Comparison of ENCODE assay signal across 17 cellular contexts in genomic region chr5:76999451-76999850, GRCh38. TPM values are rescaled to one million over a fixed set of nuclear protein-coding genes. Genes with fewer than 3 reads are reported as not detected.
DNase-seq lines count a peak whose midpoint lies in the region; ATAC-seq, FAIRE-seq and TF ChIP-seq lines count a peak whose summit lies in the region.
"Had no signal": no experiment of that assay in that cellular context is flagged by ENCODE, and none has a peak within 500 bp of the region (broad histone marks: within the 10 kb centered on the region; RNA-seq: fewer than 3 reads in every experiment).

No MANE protein-coding gene starts in this region.

- peak; percentile 2 for DNase-seq in AG09319 (ENCODE audit: extremely low read depth, low read depth)
- DNase-seq in HTR-8/SVneo (ENCODE audit: insufficient read length, low spot score) = peak; percentile 36
- DNase-seq in astrocyte (ENCODE audit: low read depth) = peak; percentile 86
- DNase-seq in iris pigment epithelial cell (ENCODE audit: low read depth) = peak; percentile 90
- no peak for DNase-seq in WTC11 (ENCODE audit: low spot score)
- DNase-seq in Peyer's patch = no peak
- DNase-seq in posterior vena cava (ENCODE audit: low spot score) = no peak
- DNase-seq: activated CD8-positive, alpha-beta memory T cell treated with anti-CD3 and anti-CD28 coated beads, Interleukin-2, amount 50 U/mL, for 48 hours; amygdala; kidney; nephron progenitor cell; RPMI8226 had no signal

- H3K4me1 Mint-ChIP-seq in astrocyte (ENCODE audit: low read depth, unreplicated experiment) (peaks cover 18% of the 10 kb centered on the region), WTC11 (no peaks in the 10 kb centered on the region)
- H3K4me1 Mint-ChIP-seq: nephron progenitor cell had no signal

- no peak for ATAC-seq in WTC11
- ATAC-seq in GM18858 (IDR thresholded peaks at IDR 0.05; ENCODE audit: unreplicated experiment) = no peak

- no peaks in the 10 kb centered on the region for H3K36me3 ChIP-seq in astrocyte (ENCODE audit: insufficient read depth, low read length)
- no peaks in the 10 kb centered on the region for H3K36me3 ChIP-seq in Peyer's patch
- H3K36me3 ChIP-seq: upper lobe of left lung had no signal

- H3K27me3 Mint-ChIP-seq in astrocyte (ENCODE audit: low read depth, unreplicated experiment) (no peaks in the 10 kb centered on the region), WTC11 (ENCODE audit: low read depth) (no peaks in the 10 kb centered on the region; the same call in none of the 2 replicates)

- H3K27ac ChIP-seq in astrocyte (ENCODE audit: low read depth, low read length) = peak overlapping the region; percentile 24
- no peak overlapping the region for H3K27ac ChIP-seq in Peyer's patch
- H3K27ac ChIP-seq: skin epidermis, upper lobe of left lung had no signal

- FAIRE-seq in HTR-8/SVneo (lab: Jason Lieb, UNC) (no peak), astrocyte (lab: Jason Lieb, UNC) (no peak)
- FAIRE-seq: kidney had no signal

- no peaks in the 10 kb centered on the region for H4K20me1 ChIP-seq in astrocyte (ENCODE audit: insufficient read depth, low read length)

- H3K4me1 ChIP-seq in astrocyte (ENCODE audit: insufficient read depth, low read length) = no peaks in the 10 kb centered on the region
- H3K4me1 ChIP-seq in Peyer's patch = no peaks in the 10 kb centered on the region
- H3K4me1 ChIP-seq: upper lobe of left lung had no signal

- no peaks in the 10 kb centered on the region for H3K36me3 Mint-ChIP-seq in astrocyte (ENCODE audit: low read depth, unreplicated experiment)
- H3K36me3 Mint-ChIP-seq in WTC11 = no peaks in the 10 kb centered on the region
- H3K36me3 Mint-ChIP-seq: CD14-positive monocyte had no signal

- H3K4me3 ChIP-seq in astrocyte (ENCODE audit: insufficient read depth, low read depth, low read length) = no peak overlapping the region
- H3K4me3 ChIP-seq in Peyer's patch = no peak overlapping the region
- H3K4me3 ChIP-seq: skin epidermis, upper lobe of left lung had no signal

- H3K9me3 ChIP-seq in astrocyte (ENCODE audit: insufficient read depth, low read depth, low read length) = no peaks in the 10 kb centered on the region
- H3K9me3 ChIP-seq in Peyer's patch = no peaks in the 10 kb centered on the region
- H3K9me3 ChIP-seq: upper lobe of left lung had no signal

- H3K27me3 ChIP-seq in astrocyte (ENCODE audit: insufficient read depth, low read length) (no peaks in the 10 kb centered on the region), Peyer's patch (no peaks in the 10 kb centered on the region)
- H3K27me3 ChIP-seq: upper lobe of left lung had no signal

- intact Hi-C loops in posterior vena cava (cut with DNase I) = no loop called here

- TF ChIP-seq CTCF in AG09319 (IDR thresholded peaks at IDR 0.05; ENCODE audit: low read depth, low read length) (no peak), astrocyte (IDR thresholded peaks at IDR 0.05; ENCODE audit: insufficient read depth, low read depth, low read length) (no peak), WTC11 (IDR thresholded peaks at IDR 0.05) (no peak), Peyer's patch (IDR thresholded peaks at IDR 0.05) (no peak)

- H3K4me2 ChIP-seq in astrocyte (ENCODE audit: low read length) = peak overlapping the region; percentile 46

- H3K9me3 Mint-ChIP-seq in astrocyte (ENCODE audit: unreplicated experiment) = no peaks in the 10 kb centered on the region
- H3K9me3 Mint-ChIP-seq in WTC11 = peaks cover 9% of the 10 kb centered on the region
- H3K9me3 Mint-ChIP-seq: nephron progenitor cell had no signal

- peak overlapping the region; percentile 42 for H3K4me3 Mint-ChIP-seq in astrocyte (ENCODE audit: unreplicated experiment)
- no peak overlapping the region for H3K4me3 Mint-ChIP-seq in WTC11
- H3K4me3 Mint-ChIP-seq: CD14-positive monocyte, nephron progenitor cell had no signal

- CTCF ChIA-PET in WTC11 (lab: Charles Lee) = interaction anchor here (1.2 kb wide), 1 partner anchor 225 kb away, joined by 3 read pairs; no protein-coding TSS in a partner anchor

- no peak for TF ChIP-seq POLR2A in Peyer's patch (IDR thresholded peaks at IDR 0.05)

- POLR2A ChIA-PET in WTC11 (lab: Charles Lee) = no interaction called here

- H3K27ac Mint-ChIP-seq in astrocyte (ENCODE audit: unreplicated experiment) (peak overlapping the region; percentile 83), WTC11 (no peak overlapping the region)
- H3K27ac Mint-ChIP-seq: CD14-positive monocyte, nephron progenitor cell had no signal

- peak overlapping the region; percentile 32 for H2AFZ ChIP-seq in astrocyte (ENCODE audit: low read depth, low read length)

- no peaks in the 10 kb centered on the region for H3K79me2 ChIP-seq in astrocyte (ENCODE audit: insufficient read depth, low read length)

- no peak overlapping the region for H3K9ac ChIP-seq in astrocyte (ENCODE audit: low read length)

TF ChIP-seq in WTC11, 78 proteins besides CTCF, POLR2A, EP300 and RAD21:
- TF ChIP-seq USF2 (CRISPR knock-in tag; IDR thresholded peaks at IDR 0.05) (no peak), TCF7 (CRISPR knock-in tag; IDR thresholded peaks at IDR 0.05; ENCODE audit: low read depth) (no peak), ARID4B (CRISPR knock-in tag; IDR thresholded peaks at IDR 0.05; ENCODE audit: borderline replicate concordance) (no peak)

RNA-seq across cellular contexts. Expression of gene AGGF1, which starts 30.8 kb away (rescaled TPM):
- total RNA-seq in astrocyte = 18.2 and 19.8 TPM in 2 replicates
- 20.2 to 23.2 TPM (median 21.2 TPM) in 3 replicates for total RNA-seq in WTC11 (2021)
- 10 to 100 TPM; 45.0 to 52.4 (median 49.6) TPM for total RNA-seq in Peyer's patch
- 10 to 100 TPM; 16.0 to 17.6 TPM for total RNA-seq in posterior vena cava

RNA-seq across cellular contexts. Expression of gene CRHBP, which starts 46.6 kb away (rescaled TPM):
- total RNA-seq in astrocyte (2.5 and 4.7 TPM in 2 replicates), WTC11 (2021) (not detected in 3 replicates), Peyer's patch (1 to 10 TPM in 2 of 4 donors, not detected in 2; 3.9 to 8.3 TPM), posterior vena cava (under 1 TPM; 0.62 to 0.83 TPM)
- total RNA-seq: epithelial cell of proximal tubule had no signal

Comparison
In these comparisons a context has a peak if more than half of its experiments do, and no peak if none do; other contexts are left out.
1. DNase-seq: peak in AG09319 (single experiment), HTR-8/SVneo (single experiment), astrocyte (single experiment) and iris pigment epithelial cell (single experiment); none in WTC11 (single experiment), Peyer's patch (0 of 3) and posterior vena cava (single experiment).